In genomic region chr15:90086868-90087268, GRCh38 we compare ENCODE assay signal across 8 cellular contexts. TPM values are rescaled to one million over a fixed set of nuclear protein-coding genes. Genes with fewer than 3 reads are reported as not detected.
DNase-seq lines count a peak whose midpoint lies in the region; ATAC-seq, FAIRE-seq and TF ChIP-seq lines count a peak whose summit lies in the region.

No MANE protein-coding gene starts in this region.

- H3K27me3 ChIP-seq in CD4-positive, alpha-beta T cell (ENCODE audit: control insufficient read depth, insufficient read depth, low read length) = no peaks in the 10 kb centered on the region

- POLR2A ChIA-PET in CD4-positive, alpha-beta T cell (lab: Charles Lee) = interaction anchor here (0.6 to 1.0 kb wide), 3 partner anchors 9 to 347 kb away, joined by 3 read pairs; no protein-coding TSS in a partner anchor

- FAIRE-seq in kidney (lab: Jason Lieb, UNC) = no peak

- no peaks in the 10 kb centered on the region for H3K9me3 Mint-ChIP-seq in CD4-positive, alpha-beta T cell
- H3K9me3 Mint-ChIP-seq in stimulated activated naive CD8-positive, alpha-beta T cell treated with anti-CD3 and anti-CD28 coated beads, Interleukin-15, Interleukin-2, amounts not matched to agents 100 ng/mL and 50 ng/mL, for 24 hours = no peaks in the 10 kb centered on the region
- no peaks in the 10 kb centered on the region for H3K9me3 Mint-ChIP-seq in activated T-helper 2 cell treated with anti-CD3 and anti-CD28 coated beads, Interferon-gamma antibody, Interleukin-2, Interleukin-4, amounts not matched to agents 10 μg/mL and 5 μg/mL and 100 μg/mL, durations not matched to agents 14 hours and 24 hours and 36 hours

- peaks cover 9% of the 10 kb centered on the region for H3K4me1 Mint-ChIP-seq in CD4-positive, alpha-beta T cell (ENCODE audit: low read depth)
- peaks cover 12% of the 10 kb centered on the region for H3K4me1 Mint-ChIP-seq in stimulated activated naive CD8-positive, alpha-beta T cell treated with anti-CD3 and anti-CD28 coated beads, Interleukin-15, Interleukin-2, amounts not matched to agents 100 ng/mL and 50 ng/mL, for 24 hours (ENCODE audit: low read depth)
- H3K4me1 Mint-ChIP-seq in activated T-helper 2 cell treated with anti-CD3 and anti-CD28 coated beads, Interferon-gamma antibody, Interleukin-2, Interleukin-4, amounts not matched to agents 10 μg/mL and 5 μg/mL and 100 μg/mL, durations not matched to agents 14 hours and 24 hours and 36 hours (ENCODE audit: low read depth) = peaks cover 9% of the 10 kb centered on the region

- no peaks in the 10 kb centered on the region for H3K27me3 Mint-ChIP-seq in CD4-positive, alpha-beta T cell
- no peaks in the 10 kb centered on the region for H3K27me3 Mint-ChIP-seq in stimulated activated naive CD8-positive, alpha-beta T cell treated with anti-CD3 and anti-CD28 coated beads, Interleukin-15, Interleukin-2, amounts not matched to agents 100 ng/mL and 50 ng/mL, for 24 hours
- no peaks in the 10 kb centered on the region for H3K27me3 Mint-ChIP-seq in activated T-helper 2 cell treated with anti-CD3 and anti-CD28 coated beads, Interferon-gamma antibody, Interleukin-2, Interleukin-4, amounts not matched to agents 10 μg/mL and 5 μg/mL and 100 μg/mL, durations not matched to agents 14 hours and 24 hours and 36 hours (ENCODE audit: low read depth)

- ATAC-seq in CD4-positive, alpha-beta T cell (ENCODE audit: poor library complexity) = peak; percentile 85
- ATAC-seq in HG03432 (IDR thresholded peaks at IDR 0.05; ENCODE audit: unreplicated experiment) = no peak

- CTCF ChIA-PET in CD4-positive, alpha-beta T cell (lab: Charles Lee) = interaction anchor here (0.6 to 1.7 kb wide), 9 partner anchors 12 to 212 kb away, joined by 3 to 6 read pairs (median 4); no protein-coding TSS in a partner anchor

- H3K4me1 ChIP-seq in kidney (ENCODE audit: control insufficient read depth in 1 of 2, insufficient read depth in 1 of 2, low read depth in 1 of 2, low read length in 2 of 2) = peaks cover 0 to 3% of the 10 kb centered on the region in 2 donors

- H3K4me3 ChIP-seq in kidney (ENCODE audit: low read length in 2 of 2) = no peak overlapping the region

- intact Hi-C loops in CD4-positive, alpha-beta T cell (cut with DNase I, micrococcal nuclease) = loop anchor here (1.0 to 5.0 kb wide), 5 partner anchors 189 to 347 kb away; no protein-coding TSS in a partner anchor
- intact Hi-C loops in kidney (cut with DNase I) = no loop called here
- intact Hi-C loops in activated T-helper 2 cell treated with anti-CD3 and anti-CD28 coated beads, Interferon-gamma antibody, Interleukin-2, Interleukin-4, amounts not matched to agents 10 μg/mL and 5 μg/mL and 100 μg/mL, durations not matched to agents 14 hours and 24 hours and 36 hours (cut with micrococcal nuclease) = loop anchor here (1.0 to 5.0 kb wide), 2 partner anchors 28 to 325 kb away; no protein-coding TSS in a partner anchor

- H3K9ac ChIP-seq in kidney (ENCODE audit: low read length in 2 of 2) = no peak overlapping the region

- no peaks in the 10 kb centered on the region for H3K9me3 ChIP-seq in CD4-positive, alpha-beta T cell (ENCODE audit: control insufficient read depth, low read length)
- H3K9me3 ChIP-seq in kidney (ENCODE audit: control insufficient read depth in 1 of 2, low read length in 2 of 2) = no peaks in the 10 kb centered on the region

- no peak overlapping the region for H3K4me3 Mint-ChIP-seq in CD4-positive, alpha-beta T cell
- no peak overlapping the region for H3K4me3 Mint-ChIP-seq in stimulated activated naive CD8-positive, alpha-beta T cell treated with anti-CD3 and anti-CD28 coated beads, Interleukin-15, Interleukin-2, amounts not matched to agents 100 ng/mL and 50 ng/mL, for 24 hours
- H3K4me3 Mint-ChIP-seq in activated T-helper 2 cell treated with anti-CD3 and anti-CD28 coated beads, Interferon-gamma antibody, Interleukin-2, Interleukin-4, amounts not matched to agents 10 μg/mL and 5 μg/mL and 100 μg/mL, durations not matched to agents 14 hours and 24 hours and 36 hours (ENCODE audit: low read depth) = no peak overlapping the region

- peaks cover 75% of the 10 kb centered on the region for H3K36me3 Mint-ChIP-seq in CD4-positive, alpha-beta T cell (ENCODE audit: low read depth)
- H3K36me3 Mint-ChIP-seq in stimulated activated naive CD8-positive, alpha-beta T cell treated with anti-CD3 and anti-CD28 coated beads, Interleukin-15, Interleukin-2, amounts not matched to agents 100 ng/mL and 50 ng/mL, for 24 hours (ENCODE audit: low read depth) = peaks cover 38% of the 10 kb centered on the region
- H3K36me3 Mint-ChIP-seq in activated T-helper 2 cell treated with anti-CD3 and anti-CD28 coated beads, Interferon-gamma antibody, Interleukin-2, Interleukin-4, amounts not matched to agents 10 μg/mL and 5 μg/mL and 100 μg/mL, durations not matched to agents 14 hours and 24 hours and 36 hours (ENCODE audit: low read depth) = peaks cover 75% of the 10 kb centered on the region

- no peak overlapping the region for H3K27ac ChIP-seq in CD4-positive, alpha-beta T cell (ENCODE audit: low read depth, low read length)
- H3K27ac ChIP-seq in kidney (ENCODE audit: low read depth in 2 of 2, low read length in 2 of 2) = no peak overlapping the region

- H3K36me3 ChIP-seq in kidney (ENCODE audit: control insufficient read depth in 1 of 2, insufficient read depth in 2 of 2, low read length in 2 of 2) = peaks cover 44 to 50% of the 10 kb centered on the region in 2 donors

- peak overlapping the region; percentile 59 for H3K27ac Mint-ChIP-seq in CD4-positive, alpha-beta T cell
- H3K27ac Mint-ChIP-seq in stimulated activated naive CD8-positive, alpha-beta T cell treated with anti-CD3 and anti-CD28 coated beads, Interleukin-15, Interleukin-2, amounts not matched to agents 100 ng/mL and 50 ng/mL, for 24 hours = peak overlapping the region; percentile 77
- no peak overlapping the region for H3K27ac Mint-ChIP-seq in activated T-helper 2 cell treated with anti-CD3 and anti-CD28 coated beads, Interferon-gamma antibody, Interleukin-2, Interleukin-4, amounts not matched to agents 10 μg/mL and 5 μg/mL and 100 μg/mL, durations not matched to agents 14 hours and 24 hours and 36 hours

- peak; percentile 66 for TF ChIP-seq CTCF in CD4-positive, alpha-beta T cell (IDR thresholded peaks at IDR 0.05)
- peak; percentile 49 for TF ChIP-seq CTCF in kidney (IDR thresholded peaks at IDR 0.05; ENCODE audit: borderline replicate concordance, extremely low read depth, insufficient read depth)

- peak in 9 of 10 experiments; percentile 23 to 52 (median 44) for DNase-seq in CD4-positive, alpha-beta T cell
- DNase-seq in H4 (ENCODE audit: low spot score) (peak; percentile 34), RKO (ENCODE audit: low spot score) (peak; percentile 49), kidney (no peak)
- DNase-seq in activated naive CD8-positive, alpha-beta T cell treated with anti-CD3 and anti-CD28 coated beads, Interleukin-2, amount 50 U/mL, for 16 hours (ENCODE audit: low read depth, low spot score) = peak; percentile 21
- no peak for DNase-seq in activated T-helper 2 cell treated with anti-CD3 and anti-CD28 coated beads, Interferon-gamma antibody, Interleukin-2, Interleukin-4, amounts not matched to agents 10 μg/mL and 5 μg/mL and 100 μg/mL, durations not matched to agents 14 hours and 24 hours and 36 hours (ENCODE audit: low spot score)

RNA-seq across cellular contexts. Expression of gene IDH2, which starts 15.4 kb away (rescaled TPM):
- total RNA-seq in CD4-positive, alpha-beta T cell = 10 to 100 TPM; 38.0 to 38.2 TPM
- 43.2 and 48.5 TPM in 2 replicates for total RNA-seq in H4 (2014; rRNA removed; shearing (Covaris generic))
- total RNA-seq in kidney = 87.0 TPM
- 545 TPM for polyA plus RNA-seq in kidney (ENCODE audit: insufficient read depth, low read depth, low replicate concordance)
- total RNA-seq in activated T-helper 2 cell treated with anti-CD3 and anti-CD28 coated beads, Interferon-gamma antibody, Interleukin-2, Interleukin-4, amounts not matched to agents 10 μg/mL and 5 μg/mL and 100 μg/mL, durations not matched to agents 14 hours and 24 hours and 36 hours = 139 and 141 TPM in 2 replicates

Comparison
In these comparisons a context has a peak if more than half of its experiments do, and no peak if none do; other contexts are left out.
1. DNase-seq: peak in CD4-positive, alpha-beta T cell (9 of 10), H4 (single experiment), RKO (single experiment) and activated naive CD8-positive, alpha-beta T cell treated with anti-CD3 and anti-CD28 coated beads, Interleukin-2, amount 50 U/mL, for 16 hours (single experiment); none in kidney (single experiment) and activated T-helper 2 cell treated with anti-CD3 and anti-CD28 coated beads, Interferon-gamma antibody, Interleukin-2, Interleukin-4, amounts not matched to agents 10 μg/mL and 5 μg/mL and 100 μg/mL, durations not matched to agents 14 hours and 24 hours and 36 hours (single experiment).